In the genomic region with DNA sequence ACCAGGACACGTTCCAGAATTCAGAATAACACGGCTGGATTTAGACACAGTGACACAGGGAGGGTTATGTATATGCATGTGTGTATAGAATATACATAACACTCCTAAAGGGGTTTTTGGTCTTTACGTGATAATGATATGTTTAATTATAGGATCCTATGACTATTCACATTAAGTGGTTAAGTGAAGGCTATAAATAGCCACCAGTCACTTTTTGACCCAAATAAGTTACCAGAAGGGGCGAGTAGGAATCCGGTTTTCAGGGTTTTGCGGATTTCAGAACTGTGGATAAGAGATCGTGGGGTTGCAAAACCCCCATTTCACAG, we compare ENCODE assay signal across 8 cellular contexts. TPM values are rescaled to one million over a fixed set of nuclear protein-coding genes. Genes with fewer than 3 reads are reported as not detected.
A peak's percentile ranks its signal among the peaks of the same experiment; 100 is the strongest.
DNase-seq lines count a peak whose midpoint lies in the region; ATAC-seq and TF ChIP-seq lines count a peak whose summit lies in the region.

No MANE protein-coding gene starts in this region.

- H3K4me1 Mint-ChIP-seq in CD4-positive, alpha-beta T cell (ENCODE audit: low read depth) = peaks cover 22% of the 10 kb centered on the region
- no peaks in the 10 kb centered on the region for H3K4me1 Mint-ChIP-seq in progenitor cell of endocrine pancreas (ENCODE audit: low read depth)

- intact Hi-C loops in CD4-positive, alpha-beta T cell (cut with DNase I, micrococcal nuclease) = no loop called here

- no peaks in the 10 kb centered on the region for H3K9me3 Mint-ChIP-seq in CD4-positive, alpha-beta T cell
- H3K9me3 Mint-ChIP-seq in progenitor cell of endocrine pancreas (ENCODE audit: low read depth) = no peaks in the 10 kb centered on the region

- DNase-seq in CD4-positive, alpha-beta T cell = no peak
- no peak for DNase-seq in MG63
- DNase-seq in progenitor cell of endocrine pancreas (ENCODE audit: low spot score, unreplicated experiment) = no peak
- DNase-seq in stimulated activated CD4-positive, alpha-beta T cell treated with anti-CD3 and anti-CD28 coated beads, Interleukin-15, amount 100 ng/mL, for 24 hours = no peak
- DNase-seq in NCI-H526 treated with DMSO at 0.1 percent for 48 hours (lab: John Stamatoyannopoulos, UW) = no peak

- peaks cover 6 to 12% of the 10 kb centered on the region in 2 donors for H3K4me1 ChIP-seq in duodenal mucosa (ENCODE audit: control insufficient read depth in 1 of 2, insufficient read depth in 2 of 2, low read length in 2 of 2)

- CTCF ChIA-PET in CD4-positive, alpha-beta T cell (lab: Charles Lee) = interaction anchor here (1.0 to 2.2 kb wide), 4 partner anchors 9 to 25 kb away, joined by 4 to 13 read pairs (median 6); a partner anchor contains a TSS

- no peak overlapping the region for H3K27ac ChIP-seq in CD4-positive, alpha-beta T cell (ENCODE audit: low read depth, low read length)
- H3K27ac ChIP-seq in duodenal mucosa (ENCODE audit: low read depth, low read length) = no peak overlapping the region

- POLR2A ChIA-PET in CD4-positive, alpha-beta T cell (lab: Charles Lee) = interaction anchor here (0.6 to 3.4 kb wide), 20 partner anchors 9 to 1279 kb away, joined by 3 to 80 read pairs (median 4); a partner anchor contains a TSS

- ATAC-seq in CD4-positive, alpha-beta T cell (ENCODE audit: poor library complexity) = no peak
- ATAC-seq in GM18861 (IDR thresholded peaks at IDR 0.05; ENCODE audit: unreplicated experiment) = no peak
- ATAC-seq in GM21825 (IDR thresholded peaks at IDR 0.05; ENCODE audit: unreplicated experiment) = no peak

- no peaks in the 10 kb centered on the region for H3K27me3 ChIP-seq in CD4-positive, alpha-beta T cell (ENCODE audit: control insufficient read depth, insufficient read depth, low read length)
- H3K27me3 ChIP-seq in MG63 = peaks cover 5% of the 10 kb centered on the region; the same call in 1 of the 2 replicates
- no peaks in the 10 kb centered on the region for H3K27me3 ChIP-seq in duodenal mucosa (ENCODE audit: control insufficient read depth in 1 of 2, insufficient read depth in 2 of 2, low read length in 2 of 2)

- H3K36me3 Mint-ChIP-seq in CD4-positive, alpha-beta T cell (ENCODE audit: low read depth) = peaks cover 40% of the 10 kb centered on the region
- H3K36me3 Mint-ChIP-seq in progenitor cell of endocrine pancreas (ENCODE audit: insufficient read depth) = peaks cover 1% of the 10 kb centered on the region

- no peaks in the 10 kb centered on the region for H3K9me3 ChIP-seq in CD4-positive, alpha-beta T cell (ENCODE audit: control insufficient read depth, low read length)
- H3K9me3 ChIP-seq in MG63 = no peaks in the 10 kb centered on the region; the same call in 1 of the 2 replicates
- H3K9me3 ChIP-seq in duodenal mucosa (ENCODE audit: control insufficient read depth in 1 of 2, low read length in 2 of 2) = no peaks in the 10 kb centered on the region

- H3K27ac Mint-ChIP-seq in CD4-positive, alpha-beta T cell = peak overlapping the region; percentile 83
- H3K27ac Mint-ChIP-seq in progenitor cell of endocrine pancreas = peak overlapping the region; percentile 73

- peak overlapping the region; percentile 9; the same call in 1 of the 2 replicates for H3K4me3 ChIP-seq in MG63
- peak overlapping the region; percentile 4 to 58 for H3K4me3 ChIP-seq in duodenal mucosa (ENCODE audit: low read depth in 1 of 2, low read length in 2 of 2)

- H3K36me3 ChIP-seq in MG63 (peaks cover 7% of the 10 kb centered on the region), duodenal mucosa (ENCODE audit: control insufficient read depth in 1 of 2, insufficient read depth in 2 of 2, low read length in 2 of 2) (peaks cover 4 to 25% of the 10 kb centered on the region in 2 donors)

- H3K9ac ChIP-seq in duodenal mucosa (ENCODE audit: low read depth in 1 of 2, low read length in 2 of 2) = peak overlapping the region in 1 of 2 donors; percentile 27

- no peak for TF ChIP-seq CTCF in CD4-positive, alpha-beta T cell (IDR thresholded peaks at IDR 0.05)
- TF ChIP-seq CTCF in progenitor cell of endocrine pancreas (IDR thresholded peaks at IDR 0.05; ENCODE audit: unreplicated experiment) = no peak

- H3K27me3 Mint-ChIP-seq in CD4-positive, alpha-beta T cell = no peaks in the 10 kb centered on the region
- H3K27me3 Mint-ChIP-seq in progenitor cell of endocrine pancreas = peaks cover 40% of the 10 kb centered on the region

- H3K4me3 Mint-ChIP-seq in CD4-positive, alpha-beta T cell = peak overlapping the region; percentile 65
- H3K4me3 Mint-ChIP-seq in progenitor cell of endocrine pancreas (ENCODE audit: low read depth) = no peak overlapping the region

RNA-seq across cellular contexts. Expression of a gene that starts 6.9 kb away (rescaled TPM):
- under 1 TPM; 0.61 to 0.63 TPM for total RNA-seq in CD4-positive, alpha-beta T cell
- not detected in 2 replicates for total RNA-seq in MG63 (2014; rRNA removed; shearing (Covaris generic); ENCODE audit: low replicate concordance)
- not detected in 2 replicates for total RNA-seq in progenitor cell of endocrine pancreas

RNA-seq across cellular contexts. Expression of a gene that starts 9.5 kb away (rescaled TPM):
- 10 to 100 TPM; 58.5 to 61.7 TPM for total RNA-seq in CD4-positive, alpha-beta T cell
- 22.5 and 28.9 TPM in 2 replicates for total RNA-seq in MG63 (2014; rRNA removed; shearing (Covaris generic); ENCODE audit: low replicate concordance)
- total RNA-seq in progenitor cell of endocrine pancreas = 2.2 and 3.0 TPM in 2 replicates

RNA-seq across cellular contexts. Expression of a gene that starts 10.6 kb away (rescaled TPM):
- total RNA-seq in CD4-positive, alpha-beta T cell = 100 to 1,000 TPM; 119 to 127 TPM
- total RNA-seq in MG63 (2014; rRNA removed; shearing (Covaris generic); ENCODE audit: low replicate concordance) = 128 and 155 TPM in 2 replicates
- total RNA-seq in progenitor cell of endocrine pancreas = 51.5 and 54.8 TPM in 2 replicates

RNA-seq across cellular contexts. Expression of a gene that starts 15.9 kb away (rescaled TPM):
- 10 to 100 TPM; 88.5 to 93.9 TPM for total RNA-seq in CD4-positive, alpha-beta T cell
- 2.0 and 5.9 TPM in 2 replicates for total RNA-seq in MG63 (2014; rRNA removed; shearing (Covaris generic); ENCODE audit: low replicate concordance)
- 20.5 and 23.7 TPM in 2 replicates for total RNA-seq in progenitor cell of endocrine pancreas

RNA-seq across cellular contexts. Expression of a gene that starts 24.1 kb away (rescaled TPM):
- 100 to 1,000 TPM; 328 to 343 TPM for total RNA-seq in CD4-positive, alpha-beta T cell
- 677 and 743 TPM in 2 replicates for total RNA-seq in MG63 (2014; rRNA removed; shearing (Covaris generic); ENCODE audit: low replicate concordance)
- 216 and 220 TPM in 2 replicates for total RNA-seq in progenitor cell of endocrine pancreas
